Comparison of ENCODE assay signal across 8 cellular contexts in the genomic region with DNA sequence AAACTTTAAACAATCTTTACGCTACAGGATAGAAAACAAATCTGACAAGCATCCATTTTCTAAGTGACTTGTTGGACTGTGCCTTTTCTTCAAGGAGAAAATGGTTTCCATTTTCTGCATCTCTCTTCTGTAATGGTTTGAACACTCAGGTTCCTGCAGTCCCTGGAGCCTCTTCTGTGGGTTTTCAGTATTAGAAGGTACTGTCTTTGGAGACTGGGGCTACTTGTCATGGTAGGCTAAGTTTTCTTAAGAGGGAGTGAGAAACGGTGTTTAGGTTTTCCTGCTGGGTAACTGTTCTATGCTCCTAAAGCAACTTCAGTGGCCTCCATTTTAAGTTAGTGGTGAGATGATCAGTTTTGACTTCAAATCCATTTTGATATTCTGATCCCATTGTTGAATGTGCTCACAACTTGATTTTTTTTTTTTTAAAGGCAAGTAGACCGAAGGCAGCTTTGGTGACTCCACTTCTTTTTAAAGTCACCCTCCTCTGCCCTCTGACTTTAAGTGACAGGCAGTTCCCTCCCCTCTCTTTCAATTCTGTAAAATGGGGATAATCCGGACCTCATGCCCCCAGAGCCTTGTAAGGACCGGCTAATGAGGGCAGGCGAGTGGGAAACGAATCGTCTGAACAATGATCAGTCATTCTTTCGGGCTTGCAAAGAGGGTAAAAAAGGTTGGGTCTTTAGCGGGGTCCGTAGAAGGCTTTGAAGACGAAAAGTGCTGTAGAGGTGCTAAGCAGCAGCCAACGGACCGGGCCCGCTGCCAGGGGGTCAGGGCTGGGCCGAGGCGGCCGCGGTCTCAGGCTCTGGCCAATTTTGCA. TPM values are rescaled to one million over a fixed set of nuclear protein-coding genes. Genes with fewer than 3 reads are reported as not detected.
DNase-seq lines count a peak whose midpoint lies in the region; ATAC-seq and TF ChIP-seq lines count a peak whose summit lies in the region.

No MANE protein-coding gene starts in this region.

- DNase-seq in GM23248 (no peak), RKO (ENCODE audit: low spot score) (peak; percentile 40), epithelial cell of proximal tubule (ENCODE audit: low read depth) (no peak), psoas muscle (no peak), SIG-M5 (lab: John Stamatoyannopoulos, UW) (no peak), NCI-H774 (lab: John Stamatoyannopoulos, UW) (no peak)

- H3K4me1 ChIP-seq in GM23248 (ENCODE audit: insufficient read depth): peaks cover 41% of the 10 kb centered on the region
- peaks cover 49% of the 10 kb centered on the region for H3K4me1 ChIP-seq in psoas muscle

- H3K4me2 ChIP-seq in GM23248 (ENCODE audit: unreplicated experiment): peak overlapping the region; percentile 94

- TF ChIP-seq CTCF in epithelial cell of proximal tubule (conservative IDR thresholded peaks at IDR 0.05; ENCODE audit: low read depth, low read length) (no peak), psoas muscle (IDR thresholded peaks at IDR 0.05) (no peak)

- H3K9me2 ChIP-seq in GM23248 (ENCODE audit: insufficient read depth): no peaks in the 10 kb centered on the region

- H3K4me3 ChIP-seq in GM23248 (peak overlapping the region; percentile 83), epithelial cell of proximal tubule (ENCODE audit: low read depth, low read length) (peak overlapping the region; percentile 66), psoas muscle (peak overlapping the region; percentile 89)

- intact Hi-C loops in psoas muscle (cut with DNase I): loop anchor here in 1 of 2 donors (5.0 kb wide), 1 partner anchor 92 kb away; the partner anchor contains the start of gene PIGV

- ATAC-seq in psoas muscle (no peak), HG02884 (IDR thresholded peaks at IDR 0.05; ENCODE audit: unreplicated experiment) (no peak), GM18511 (IDR thresholded peaks at IDR 0.05; ENCODE audit: unreplicated experiment) (no peak)

- H3K36me3 ChIP-seq in GM23248 (ENCODE audit: low read depth) (no peaks in the 10 kb centered on the region), psoas muscle (ENCODE audit: insufficient read depth in 1 of 2, low read depth in 1 of 2) (no peaks in the 10 kb centered on the region)

- no peaks in the 10 kb centered on the region for H3K9me3 ChIP-seq in GM23248 (ENCODE audit: low read depth)
- H3K9me3 ChIP-seq in psoas muscle: no peaks in the 10 kb centered on the region

- H3F3A ChIP-seq in GM23248 (ENCODE audit: insufficient read depth): peaks cover 46% of the 10 kb centered on the region

- peak overlapping the region; percentile 91 for H3K27ac ChIP-seq in GM23248
- H3K27ac ChIP-seq in psoas muscle: peak overlapping the region; percentile 92

- in situ Hi-C loops in GM23248 (cut with MboI): loop anchor here (10.0 kb wide), 1 partner anchor 90 kb away; the partner anchor contains the start of gene PIGV

- peak overlapping the region; percentile 83 for H3K9ac ChIP-seq in GM23248

- H3K79me2 ChIP-seq in GM23248 (ENCODE audit: insufficient read depth): peaks cover 35% of the 10 kb centered on the region

- H4K20me1 ChIP-seq in GM23248 (ENCODE audit: insufficient read depth): peaks cover 14% of the 10 kb centered on the region; the same call in 1 of the 2 replicates

- H2AFZ ChIP-seq in GM23248: peak overlapping the region; percentile 97

- WGBS in GM23248 (ENCODE audit: low coverage in 1 of 2, low lambda C conversion rate in 2 of 2, missing lambda C conversion rate in 2 of 2), 2 experiments: 7 to 9% methylated on average over 19 of the region's 19 CpGs
- WGBS in psoas muscle, 3 donors: 10 to 16% (median 11%) methylated on average over 19 of the region's 19 CpGs

- no peaks in the 10 kb centered on the region for H3K27me3 ChIP-seq in GM23248 (replicated peaks; ENCODE audit: insufficient read depth)
- no peaks in the 10 kb centered on the region for H3K27me3 ChIP-seq in psoas muscle (ENCODE audit: insufficient read depth in 3 of 3, low read length in 2 of 3)

RNA-seq across cellular contexts. Expression of gene ARID1A, which starts 1.0 kb away (rescaled TPM):
- total RNA-seq in GM23248 (2014; rRNA removed; shearing (Covaris generic)): 11.6 and 13.4 TPM in 2 replicates
- polyA plus RNA-seq in GM23248 (2016; fragmentation: Nextera tagmentation; extraction: Ambion mirVana): 8.2 and 9.4 TPM in 2 replicates
- total RNA-seq in epithelial cell of proximal tubule: 25.2 and 27.1 TPM in 2 replicates
- 10 to 100 TPM; 32.2 to 44.4 (median 39.6) TPM for total RNA-seq in psoas muscle
- polyA plus RNA-seq in psoas muscle: 10 to 100 TPM in 2 of 3 donors, 1 to 10 TPM in 1; 8.8 to 20.8 (median 12.9) TPM
